In the genomic region with DNA sequence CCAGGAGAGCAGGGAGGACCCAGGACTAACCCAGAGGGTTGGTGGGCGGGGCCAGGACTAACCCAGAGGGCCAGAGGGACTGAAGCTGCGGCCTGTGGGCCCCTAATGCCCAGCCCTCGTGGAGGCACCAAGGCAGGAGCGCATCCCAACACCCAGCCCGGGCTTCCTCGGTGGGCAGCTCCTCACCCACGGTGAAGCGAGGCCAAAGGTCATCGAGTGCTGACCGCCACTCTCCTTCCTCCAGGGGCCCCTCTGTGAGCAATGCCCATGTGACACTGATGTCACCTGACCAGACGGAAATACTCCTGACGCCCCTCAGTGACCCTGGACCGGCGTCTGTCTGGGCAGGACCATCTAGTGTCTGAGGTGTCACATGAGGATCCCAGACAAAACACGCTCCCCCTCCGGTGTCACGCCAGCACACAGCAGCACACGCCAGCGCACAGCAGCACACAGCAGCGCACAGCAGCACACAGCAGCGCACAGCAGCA, we compare ENCODE assay signal across 1 cellular context.
A peak's percentile ranks its signal among the peaks of the same experiment; 100 is the strongest.
TF ChIP-seq lines count a peak whose summit lies in the region.

No MANE protein-coding gene starts in this region.

TF ChIP-seq in HepG2, 621 proteins besides CTCF, POLR2A, EP300 and RAD21 (continued from another document and continues in another):
- TF ChIP-seq GFI1 (CRISPR knock-in tag; IDR thresholded peaks at IDR 0.05; ENCODE audit: borderline replicate concordance) (no peak), BCL6 (CRISPR knock-in tag; IDR thresholded peaks at IDR 0.05) (no peak), SRY (CRISPR knock-in tag; IDR thresholded peaks at IDR 0.05) (no peak), ZSCAN25 (CRISPR knock-in tag; IDR thresholded peaks at IDR 0.05) (no peak), GATAD1 (CRISPR knock-in tag; IDR thresholded peaks at IDR 0.05) (peak; percentile 88), FOXA3 (CRISPR knock-in tag; IDR thresholded peaks at IDR 0.05) (no peak), ZNF263 (CRISPR knock-in tag; IDR thresholded peaks at IDR 0.05) (peak; percentile 89), ZNF501 (CRISPR knock-in tag; IDR thresholded peaks at IDR 0.05) (no peak), ZNF383 (CRISPR knock-in tag; IDR thresholded peaks at IDR 0.05; ENCODE audit: borderline replicate concordance) (no peak), ZNF670 (CRISPR knock-in tag; IDR thresholded peaks at IDR 0.05; ENCODE audit: borderline replicate concordance) (no peak), ZNF552 (CRISPR knock-in tag; IDR thresholded peaks at IDR 0.05; ENCODE audit: borderline replicate concordance) (no peak), SETDB1 (CRISPR knock-in tag; IDR thresholded peaks at IDR 0.05; ENCODE audit: borderline replicate concordance) (no peak), HNRNPH1 (optimal IDR thresholded peaks at IDR 0.05; ENCODE audit: low read depth, low read length) (no peak), CBX5 (CRISPR knock-in tag; IDR thresholded peaks at IDR 0.05; ENCODE audit: borderline replicate concordance) (no peak), NFE2L2 (IDR thresholded peaks at IDR 0.05; ENCODE audit: low read length) (no peak), ZNF616 (CRISPR knock-in tag; IDR thresholded peaks at IDR 0.05; ENCODE audit: low read depth) (no peak), SMARCC2 (IDR thresholded peaks at IDR 0.05) (no peak), ATM (IDR thresholded peaks at IDR 0.05; ENCODE audit: borderline replicate concordance) (no peak), ZNF737 (CRISPR knock-in tag; IDR thresholded peaks at IDR 0.05; ENCODE audit: borderline replicate concordance) (no peak), KDM5A (IDR thresholded peaks at IDR 0.05; ENCODE audit: borderline replicate concordance, low read length) (peak; percentile 74; the same call in 1 of the 2 replicates), TP53 (CRISPR knock-in tag; conservative IDR thresholded peaks at IDR 0.05) (no peak), SMAD9 (CRISPR knock-in tag; IDR thresholded peaks at IDR 0.05) (no peak), ATF7-NPFF (CRISPR knock-in tag; IDR thresholded peaks at IDR 0.05; ENCODE audit: low read depth) (no peak), ZNF20 (CRISPR knock-in tag; IDR thresholded peaks at IDR 0.05) (no peak), ZNF264 (CRISPR knock-in tag; IDR thresholded peaks at IDR 0.05) (no peak), GATAD2A (CRISPR knock-in tag; IDR thresholded peaks at IDR 0.05) (0 out of 2 replicates have a peak, but pooled peaks have one; percentile 33), ZNF569 (CRISPR knock-in tag; IDR thresholded peaks at IDR 0.05; ENCODE audit: borderline replicate concordance) (no peak), ZBTB7B (CRISPR knock-in tag; IDR thresholded peaks at IDR 0.05) (0 out of 2 replicates have a peak, but pooled peaks have one; percentile 25), STAG1 (CRISPR knock-in tag; IDR thresholded peaks at IDR 0.05) (no peak), RBFOX2 (IDR thresholded peaks at IDR 0.05; ENCODE audit: low read depth, low read length) (0 out of 2 replicates have a peak, but pooled peaks have one; percentile 20)
- TF ChIP-seq, protein P1, sequence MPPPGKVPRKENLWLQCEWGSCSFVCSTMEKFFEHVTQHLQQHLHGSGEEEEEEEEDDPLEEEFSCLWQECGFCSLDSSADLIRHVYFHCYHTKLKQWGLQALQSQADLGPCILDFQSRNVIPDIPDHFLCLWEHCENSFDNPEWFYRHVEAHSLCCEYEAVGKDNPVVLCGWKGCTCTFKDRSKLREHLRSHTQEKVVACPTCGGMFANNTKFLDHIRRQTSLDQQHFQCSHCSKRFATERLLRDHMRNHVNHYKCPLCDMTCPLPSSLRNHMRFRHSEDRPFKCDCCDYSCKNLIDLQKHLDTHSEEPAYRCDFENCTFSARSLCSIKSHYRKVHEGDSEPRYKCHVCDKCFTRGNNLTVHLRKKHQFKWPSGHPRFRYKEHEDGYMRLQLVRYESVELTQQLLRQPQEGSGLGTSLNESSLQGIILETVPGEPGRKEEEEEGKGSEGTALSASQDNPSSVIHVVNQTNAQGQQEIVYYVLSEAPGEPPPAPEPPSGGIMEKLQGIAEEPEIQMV (CRISPR knock-in tag; IDR thresholded peaks at IDR 0.05; ENCODE audit: low read depth): no peak
- TF ChIP-seq, protein P2, sequence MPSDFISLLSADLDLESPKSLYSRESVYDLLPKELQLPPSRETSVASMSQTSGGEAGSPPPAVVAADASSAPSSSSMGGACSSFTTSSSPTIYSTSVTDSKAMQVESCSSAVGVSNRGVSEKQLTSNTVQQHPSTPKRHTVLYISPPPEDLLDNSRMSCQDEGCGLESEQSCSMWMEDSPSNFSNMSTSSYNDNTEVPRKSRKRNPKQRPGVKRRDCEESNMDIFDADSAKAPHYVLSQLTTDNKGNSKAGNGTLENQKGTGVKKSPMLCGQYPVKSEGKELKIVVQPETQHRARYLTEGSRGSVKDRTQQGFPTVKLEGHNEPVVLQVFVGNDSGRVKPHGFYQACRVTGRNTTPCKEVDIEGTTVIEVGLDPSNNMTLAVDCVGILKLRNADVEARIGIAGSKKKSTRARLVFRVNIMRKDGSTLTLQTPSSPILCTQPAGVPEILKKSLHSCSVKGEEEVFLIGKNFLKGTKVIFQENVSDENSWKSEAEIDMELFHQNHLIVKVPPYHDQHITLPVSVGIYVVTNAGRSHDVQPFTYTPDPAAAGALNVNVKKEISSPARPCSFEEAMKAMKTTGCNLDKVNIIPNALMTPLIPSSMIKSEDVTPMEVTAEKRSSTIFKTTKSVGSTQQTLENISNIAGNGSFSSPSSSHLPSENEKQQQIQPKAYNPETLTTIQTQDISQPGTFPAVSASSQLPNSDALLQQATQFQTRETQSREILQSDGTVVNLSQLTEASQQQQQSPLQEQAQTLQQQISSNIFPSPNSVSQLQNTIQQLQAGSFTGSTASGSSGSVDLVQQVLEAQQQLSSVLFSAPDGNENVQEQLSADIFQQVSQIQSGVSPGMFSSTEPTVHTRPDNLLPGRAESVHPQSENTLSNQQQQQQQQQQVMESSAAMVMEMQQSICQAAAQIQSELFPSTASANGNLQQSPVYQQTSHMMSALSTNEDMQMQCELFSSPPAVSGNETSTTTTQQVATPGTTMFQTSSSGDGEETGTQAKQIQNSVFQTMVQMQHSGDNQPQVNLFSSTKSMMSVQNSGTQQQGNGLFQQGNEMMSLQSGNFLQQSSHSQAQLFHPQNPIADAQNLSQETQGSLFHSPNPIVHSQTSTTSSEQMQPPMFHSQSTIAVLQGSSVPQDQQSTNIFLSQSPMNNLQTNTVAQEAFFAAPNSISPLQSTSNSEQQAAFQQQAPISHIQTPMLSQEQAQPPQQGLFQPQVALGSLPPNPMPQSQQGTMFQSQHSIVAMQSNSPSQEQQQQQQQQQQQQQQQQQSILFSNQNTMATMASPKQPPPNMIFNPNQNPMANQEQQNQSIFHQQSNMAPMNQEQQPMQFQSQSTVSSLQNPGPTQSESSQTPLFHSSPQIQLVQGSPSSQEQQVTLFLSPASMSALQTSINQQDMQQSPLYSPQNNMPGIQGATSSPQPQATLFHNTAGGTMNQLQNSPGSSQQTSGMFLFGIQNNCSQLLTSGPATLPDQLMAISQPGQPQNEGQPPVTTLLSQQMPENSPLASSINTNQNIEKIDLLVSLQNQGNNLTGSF (CRISPR knock-in tag; IDR thresholded peaks at IDR 0.05): no peak
- TF ChIP-seq, protein P3, sequence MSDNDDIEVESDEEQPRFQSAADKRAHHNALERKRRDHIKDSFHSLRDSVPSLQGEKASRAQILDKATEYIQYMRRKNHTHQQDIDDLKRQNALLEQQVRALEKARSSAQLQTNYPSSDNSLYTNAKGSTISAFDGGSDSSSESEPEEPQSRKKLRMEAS (IDR thresholded peaks at IDR 0.05): peak; percentile 41; the same call in 1 of the 2 replicates
- TF ChIP-seq, protein P4, sequence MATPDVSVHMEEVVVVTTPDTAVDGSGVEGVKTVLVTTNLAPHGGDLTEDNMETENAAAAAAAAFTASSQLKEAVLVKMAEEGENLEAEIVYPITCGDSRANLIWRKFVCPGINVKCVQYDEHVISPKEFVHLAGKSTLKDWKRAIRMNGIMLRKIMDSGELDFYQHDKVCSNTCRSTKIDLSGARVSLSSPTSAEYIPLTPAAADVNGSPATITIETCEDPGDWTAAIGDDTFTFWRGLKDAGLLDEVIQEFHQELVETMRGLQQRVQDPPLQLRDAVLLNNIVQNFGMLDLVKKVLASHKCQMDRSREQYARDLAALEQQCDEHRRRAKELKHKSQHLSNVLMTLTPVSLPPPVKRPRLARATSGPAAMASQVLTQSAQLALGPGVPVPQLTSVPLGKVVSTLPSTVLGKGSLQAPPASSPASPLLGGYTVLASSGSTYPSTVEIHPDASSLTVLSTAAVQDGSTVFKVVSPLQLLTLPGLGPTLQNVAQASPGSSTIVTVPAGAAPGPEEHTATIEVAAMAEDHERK (CRISPR knock-in tag; IDR thresholded peaks at IDR 0.05; ENCODE audit: low read depth): no peak
- TF ChIP-seq, protein P5, sequence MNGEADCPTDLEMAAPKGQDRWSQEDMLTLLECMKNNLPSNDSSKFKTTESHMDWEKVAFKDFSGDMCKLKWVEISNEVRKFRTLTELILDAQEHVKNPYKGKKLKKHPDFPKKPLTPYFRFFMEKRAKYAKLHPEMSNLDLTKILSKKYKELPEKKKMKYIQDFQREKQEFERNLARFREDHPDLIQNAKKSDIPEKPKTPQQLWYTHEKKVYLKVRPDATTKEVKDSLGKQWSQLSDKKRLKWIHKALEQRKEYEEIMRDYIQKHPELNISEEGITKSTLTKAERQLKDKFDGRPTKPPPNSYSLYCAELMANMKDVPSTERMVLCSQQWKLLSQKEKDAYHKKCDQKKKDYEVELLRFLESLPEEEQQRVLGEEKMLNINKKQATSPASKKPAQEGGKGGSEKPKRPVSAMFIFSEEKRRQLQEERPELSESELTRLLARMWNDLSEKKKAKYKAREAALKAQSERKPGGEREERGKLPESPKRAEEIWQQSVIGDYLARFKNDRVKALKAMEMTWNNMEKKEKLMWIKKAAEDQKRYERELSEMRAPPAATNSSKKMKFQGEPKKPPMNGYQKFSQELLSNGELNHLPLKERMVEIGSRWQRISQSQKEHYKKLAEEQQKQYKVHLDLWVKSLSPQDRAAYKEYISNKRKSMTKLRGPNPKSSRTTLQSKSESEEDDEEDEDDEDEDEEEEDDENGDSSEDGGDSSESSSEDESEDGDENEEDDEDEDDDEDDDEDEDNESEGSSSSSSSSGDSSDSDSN (CRISPR knock-in tag; IDR thresholded peaks at IDR 0.05): no peak
- TF ChIP-seq, protein P6, sequence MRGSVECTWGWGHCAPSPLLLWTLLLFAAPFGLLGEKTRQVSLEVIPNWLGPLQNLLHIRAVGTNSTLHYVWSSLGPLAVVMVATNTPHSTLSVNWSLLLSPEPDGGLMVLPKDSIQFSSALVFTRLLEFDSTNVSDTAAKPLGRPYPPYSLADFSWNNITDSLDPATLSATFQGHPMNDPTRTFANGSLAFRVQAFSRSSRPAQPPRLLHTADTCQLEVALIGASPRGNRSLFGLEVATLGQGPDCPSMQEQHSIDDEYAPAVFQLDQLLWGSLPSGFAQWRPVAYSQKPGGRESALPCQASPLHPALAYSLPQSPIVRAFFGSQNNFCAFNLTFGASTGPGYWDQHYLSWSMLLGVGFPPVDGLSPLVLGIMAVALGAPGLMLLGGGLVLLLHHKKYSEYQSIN (CRISPR knock-in tag; IDR thresholded peaks at IDR 0.05; ENCODE audit: borderline replicate concordance): no peak
- TF ChIP-seq, protein P7, sequence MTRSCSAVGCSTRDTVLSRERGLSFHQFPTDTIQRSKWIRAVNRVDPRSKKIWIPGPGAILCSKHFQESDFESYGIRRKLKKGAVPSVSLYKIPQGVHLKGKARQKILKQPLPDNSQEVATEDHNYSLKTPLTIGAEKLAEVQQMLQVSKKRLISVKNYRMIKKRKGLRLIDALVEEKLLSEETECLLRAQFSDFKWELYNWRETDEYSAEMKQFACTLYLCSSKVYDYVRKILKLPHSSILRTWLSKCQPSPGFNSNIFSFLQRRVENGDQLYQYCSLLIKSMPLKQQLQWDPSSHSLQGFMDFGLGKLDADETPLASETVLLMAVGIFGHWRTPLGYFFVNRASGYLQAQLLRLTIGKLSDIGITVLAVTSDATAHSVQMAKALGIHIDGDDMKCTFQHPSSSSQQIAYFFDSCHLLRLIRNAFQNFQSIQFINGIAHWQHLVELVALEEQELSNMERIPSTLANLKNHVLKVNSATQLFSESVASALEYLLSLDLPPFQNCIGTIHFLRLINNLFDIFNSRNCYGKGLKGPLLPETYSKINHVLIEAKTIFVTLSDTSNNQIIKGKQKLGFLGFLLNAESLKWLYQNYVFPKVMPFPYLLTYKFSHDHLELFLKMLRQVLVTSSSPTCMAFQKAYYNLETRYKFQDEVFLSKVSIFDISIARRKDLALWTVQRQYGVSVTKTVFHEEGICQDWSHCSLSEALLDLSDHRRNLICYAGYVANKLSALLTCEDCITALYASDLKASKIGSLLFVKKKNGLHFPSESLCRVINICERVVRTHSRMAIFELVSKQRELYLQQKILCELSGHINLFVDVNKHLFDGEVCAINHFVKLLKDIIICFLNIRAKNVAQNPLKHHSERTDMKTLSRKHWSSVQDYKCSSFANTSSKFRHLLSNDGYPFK (CRISPR knock-in tag; IDR thresholded peaks at IDR 0.05; ENCODE audit: borderline replicate concordance): no peak
- TF ChIP-seq, protein P8, sequence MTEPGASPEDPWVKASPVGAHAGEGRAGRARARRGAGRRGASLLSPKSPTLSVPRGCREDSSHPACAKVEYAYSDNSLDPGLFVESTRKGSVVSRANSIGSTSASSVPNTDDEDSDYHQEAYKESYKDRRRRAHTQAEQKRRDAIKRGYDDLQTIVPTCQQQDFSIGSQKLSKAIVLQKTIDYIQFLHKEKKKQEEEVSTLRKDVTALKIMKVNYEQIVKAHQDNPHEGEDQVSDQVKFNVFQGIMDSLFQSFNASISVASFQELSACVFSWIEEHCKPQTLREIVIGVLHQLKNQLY (CRISPR knock-in tag; IDR thresholded peaks at IDR 0.05): no peak
- TF ChIP-seq, protein P9, sequence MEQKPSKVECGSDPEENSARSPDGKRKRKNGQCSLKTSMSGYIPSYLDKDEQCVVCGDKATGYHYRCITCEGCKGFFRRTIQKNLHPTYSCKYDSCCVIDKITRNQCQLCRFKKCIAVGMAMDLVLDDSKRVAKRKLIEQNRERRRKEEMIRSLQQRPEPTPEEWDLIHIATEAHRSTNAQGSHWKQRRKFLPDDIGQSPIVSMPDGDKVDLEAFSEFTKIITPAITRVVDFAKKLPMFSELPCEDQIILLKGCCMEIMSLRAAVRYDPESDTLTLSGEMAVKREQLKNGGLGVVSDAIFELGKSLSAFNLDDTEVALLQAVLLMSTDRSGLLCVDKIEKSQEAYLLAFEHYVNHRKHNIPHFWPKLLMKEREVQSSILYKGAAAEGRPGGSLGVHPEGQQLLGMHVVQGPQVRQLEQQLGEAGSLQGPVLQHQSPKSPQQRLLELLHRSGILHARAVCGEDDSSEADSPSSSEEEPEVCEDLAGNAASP (CRISPR knock-in tag; IDR thresholded peaks at IDR 0.05; ENCODE audit: borderline replicate concordance): peak; percentile 57; the same call in 1 of the 2 replicates
- TF ChIP-seq, protein P10, sequence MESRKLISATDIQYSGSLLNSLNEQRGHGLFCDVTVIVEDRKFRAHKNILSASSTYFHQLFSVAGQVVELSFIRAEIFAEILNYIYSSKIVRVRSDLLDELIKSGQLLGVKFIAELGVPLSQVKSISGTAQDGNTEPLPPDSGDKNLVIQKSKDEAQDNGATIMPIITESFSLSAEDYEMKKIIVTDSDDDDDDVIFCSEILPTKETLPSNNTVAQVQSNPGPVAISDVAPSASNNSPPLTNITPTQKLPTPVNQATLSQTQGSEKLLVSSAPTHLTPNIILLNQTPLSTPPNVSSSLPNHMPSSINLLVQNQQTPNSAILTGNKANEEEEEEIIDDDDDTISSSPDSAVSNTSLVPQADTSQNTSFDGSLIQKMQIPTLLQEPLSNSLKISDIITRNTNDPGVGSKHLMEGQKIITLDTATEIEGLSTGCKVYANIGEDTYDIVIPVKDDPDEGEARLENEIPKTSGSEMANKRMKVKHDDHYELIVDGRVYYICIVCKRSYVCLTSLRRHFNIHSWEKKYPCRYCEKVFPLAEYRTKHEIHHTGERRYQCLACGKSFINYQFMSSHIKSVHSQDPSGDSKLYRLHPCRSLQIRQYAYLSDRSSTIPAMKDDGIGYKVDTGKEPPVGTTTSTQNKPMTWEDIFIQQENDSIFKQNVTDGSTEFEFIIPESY (CRISPR knock-in tag; IDR thresholded peaks at IDR 0.05): peak; percentile 89
